11 cellular contexts compared by ENCODE assay signal in the genomic region with DNA sequence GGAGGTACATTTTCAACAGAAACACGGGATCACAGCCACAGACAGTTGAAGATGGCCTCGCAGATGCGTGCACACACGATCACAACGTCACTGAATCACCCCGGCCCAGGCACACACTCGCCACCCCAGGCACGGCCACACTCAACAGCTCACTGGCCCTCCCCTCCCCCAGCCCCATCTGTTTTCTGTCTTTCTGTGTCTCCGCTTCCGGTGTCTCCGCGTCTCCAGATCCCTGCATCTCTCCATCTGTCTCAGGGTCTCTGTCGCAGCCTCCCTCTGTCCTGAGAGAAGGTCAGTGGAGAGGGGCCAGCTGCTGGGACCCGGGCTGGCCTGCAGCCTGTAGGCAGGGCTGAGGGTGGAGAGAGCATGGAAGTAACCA. TPM values are rescaled to one million over a fixed set of nuclear protein-coding genes. Genes with fewer than 3 reads are reported as not detected.
DNase-seq lines count a peak whose midpoint lies in the region; ATAC-seq and TF ChIP-seq lines count a peak whose summit lies in the region.
"Had no signal": no experiment of that assay in that cellular context is flagged by ENCODE, and none has a peak within 500 bp of the region (broad histone marks: within the 10 kb centered on the region; RNA-seq: fewer than 3 reads in every experiment).

No MANE protein-coding gene starts in this region.

- H3K9me3 Mint-ChIP-seq in H9, result peaks cover 0 to 2% of the 10 kb centered on the region in 2 experiments; a peak in 3 of 5 replicates
- peaks cover 1% of the 10 kb centered on the region for H3K9me3 Mint-ChIP-seq in memory B cell

- H2BK120ac ChIP-seq in H9 (ENCODE audit: low read depth, low read length, poor library complexity, severe bottlenecking), result no peak overlapping the region

- H3K4me3 Mint-ChIP-seq in H9, result peak overlapping the region; percentile 36 to 83; a peak in 4 of 5 replicates
- peak overlapping the region; percentile 22 for H3K4me3 Mint-ChIP-seq in memory B cell

- H2AFZ ChIP-seq in H9 (ENCODE audit: low read length), result no peak overlapping the region

- H2BK5ac ChIP-seq in H9 (ENCODE audit: insufficient read length, low read length), result no peak overlapping the region

- no peak overlapping the region for H4K91ac ChIP-seq in H9 (ENCODE audit: insufficient read length, low read depth, low read length)

- H3K27me3 ChIP-seq in H9 (ENCODE audit: insufficient read depth, low read length), result peaks cover 28% of the 10 kb centered on the region
- H3K27me3 ChIP-seq: SJCRH30 had no signal

- H3K14ac ChIP-seq in H9 (ENCODE audit: insufficient read depth, low read length), result no peak overlapping the region

- no peak overlapping the region for H2BK12ac ChIP-seq in H9 (ENCODE audit: insufficient read length, low read depth, low read length)

- no peak overlapping the region for H4K5ac ChIP-seq in H9 (ENCODE audit: insufficient read length, low read depth, low read length)

- no peaks in the 10 kb centered on the region for H3K79me2 ChIP-seq in H9 (ENCODE audit: insufficient read depth, low read length)

- H3K4me1 Mint-ChIP-seq in H9 (peaks cover 26 to 43% of the 10 kb centered on the region in 2 experiments), memory B cell (peaks cover 38% of the 10 kb centered on the region)

- peaks cover 9% of the 10 kb centered on the region for H3K23me2 ChIP-seq in H9 (ENCODE audit: insufficient read length, low read depth, low read length, poor library complexity, severe bottlenecking)

- H3K23ac ChIP-seq in H9 (ENCODE audit: insufficient read length, low read depth, low read length), result no peak overlapping the region

- H3K79me1 ChIP-seq in H9 (ENCODE audit: insufficient read depth, low read depth, low read length, poor library complexity, severe bottlenecking), result no peaks in the 10 kb centered on the region

- H3K4me1 ChIP-seq in H9 (ENCODE audit: insufficient read depth, low read length), result no peaks in the 10 kb centered on the region

- no peak overlapping the region for H3K4ac ChIP-seq in H9 (ENCODE audit: low read depth, low read length)

- no peak overlapping the region for H2BK20ac ChIP-seq in H9 (ENCODE audit: low read depth, low read length, poor library complexity, severe bottlenecking)

- H3K18ac ChIP-seq in H9 (ENCODE audit: insufficient read length, low read depth, low read length), result no peak overlapping the region

- peak; percentile 71 for DNase-seq in DMS 273 treated with DMSO at 0.1 percent for 48 hours (lab: John Stamatoyannopoulos, UW)
- DNase-seq in H9, result peak; percentile 51
- DNase-seq in SHP77 (lab: John Stamatoyannopoulos, UW), result peak; percentile 85 to 89
- DNase-seq in memory B cell (ENCODE audit: low spot score in 2 of 2), result no peak
- DNase-seq in AG08396 (ENCODE audit: low spot score), result no peak
- DNase-seq in kidney glomerular epithelial cell (lab: John Stamatoyannopoulos, UW), result no peak
- no peak for DNase-seq in T-helper 2 cell
- DNase-seq in hippocampal formation (lab: John Stamatoyannopoulos, UW), result no peak
- DNase-seq: DMS79 had no signal

- ATAC-seq in memory B cell (ENCODE audit: low read depth), result no peak

- no peak overlapping the region for H3K9ac ChIP-seq in H9 (ENCODE audit: extremely low read depth, insufficient read length, low read length)

- H3K27me3 Mint-ChIP-seq in H9 (ENCODE audit: low read depth), result peaks cover 86% of the 10 kb centered on the region
- H3K27me3 Mint-ChIP-seq in memory B cell, result peaks cover 54% of the 10 kb centered on the region

- no peak overlapping the region for H2AK5ac ChIP-seq in H9 (ENCODE audit: insufficient read length, low read length)

- H4K20me1 ChIP-seq in H9 (ENCODE audit: control insufficient read depth, insufficient read depth, insufficient read length), result peaks cover 2% of the 10 kb centered on the region

- no peak for TF ChIP-seq CTCF in H9 (conservative IDR thresholded peaks at IDR 0.05)

- H3K56ac ChIP-seq in H9 (ENCODE audit: insufficient read length, low read depth, low read length), result no peak overlapping the region

- no peak overlapping the region for H4K8ac ChIP-seq in H9 (replicated peaks; ENCODE audit: insufficient read length, low read depth, low read length)

- peak overlapping the region; percentile 65 for H3K4me2 ChIP-seq in H9 (ENCODE audit: insufficient read depth, insufficient read length, low read length)

- H3K36me3 Mint-ChIP-seq in H9 (ENCODE audit: insufficient read depth in 1 of 3, low read depth in 3 of 3) (peaks cover 12 to 23% (median 14%) of the 10 kb centered on the region in 3 experiments), memory B cell (peaks cover 5% of the 10 kb centered on the region)

- no CpG with 5 or more reads among the region's 14 CpGs for WGBS in H9 (ENCODE audit: extremely low coverage, insufficient read length, low lambda C conversion rate)

- H2BK15ac ChIP-seq in H9 (ENCODE audit: low read depth, low read length), result no peak overlapping the region

- H3K27ac ChIP-seq in H9 (ENCODE audit: insufficient read length, low read depth, low read length), result no peak overlapping the region
- H3K27ac ChIP-seq: SJCRH30 had no signal

- H3K27ac Mint-ChIP-seq in H9 (no peak overlapping the region; a peak in 1 of 7 replicates), memory B cell (no peak overlapping the region)

- H3K9me3 ChIP-seq in H9 (ENCODE audit: control insufficient read depth, low read depth, low read length), result no peaks in the 10 kb centered on the region
- H3K9me3 ChIP-seq: SJCRH30 had no signal

- no peak overlapping the region for H3T11ph ChIP-seq in H9 (ENCODE audit: low read length)

RNA-seq across cellular contexts. Expression of gene ATP1A3, which starts 3.8 kb away (rescaled TPM):
- 11.6 and 12.0 TPM in 2 replicates for total RNA-seq in H9 (2021)
- total RNA-seq: skeletal muscle tissue had no signal

RNA-seq across cellular contexts. Expression of gene RABAC1, which starts 38.7 kb away (rescaled TPM):
- total RNA-seq in H9 (2021), result 94.0 and 105 TPM in 2 replicates

Comparison
In these comparisons a context has a peak if more than half of its experiments do, and no peak if none do; other contexts are left out.
1. DNase-seq: peak in DMS 273 treated with DMSO at 0.1 percent for 48 hours (single experiment), H9 (single experiment) and SHP77 (2 of 2); none in memory B cell (0 of 2), AG08396 (single experiment), kidney glomerular epithelial cell (single experiment), T-helper 2 cell (0 of 5) and hippocampal formation (0 of 2).